Comparison of ENCODE assay signal across 8 cellular contexts in the genomic region with DNA sequence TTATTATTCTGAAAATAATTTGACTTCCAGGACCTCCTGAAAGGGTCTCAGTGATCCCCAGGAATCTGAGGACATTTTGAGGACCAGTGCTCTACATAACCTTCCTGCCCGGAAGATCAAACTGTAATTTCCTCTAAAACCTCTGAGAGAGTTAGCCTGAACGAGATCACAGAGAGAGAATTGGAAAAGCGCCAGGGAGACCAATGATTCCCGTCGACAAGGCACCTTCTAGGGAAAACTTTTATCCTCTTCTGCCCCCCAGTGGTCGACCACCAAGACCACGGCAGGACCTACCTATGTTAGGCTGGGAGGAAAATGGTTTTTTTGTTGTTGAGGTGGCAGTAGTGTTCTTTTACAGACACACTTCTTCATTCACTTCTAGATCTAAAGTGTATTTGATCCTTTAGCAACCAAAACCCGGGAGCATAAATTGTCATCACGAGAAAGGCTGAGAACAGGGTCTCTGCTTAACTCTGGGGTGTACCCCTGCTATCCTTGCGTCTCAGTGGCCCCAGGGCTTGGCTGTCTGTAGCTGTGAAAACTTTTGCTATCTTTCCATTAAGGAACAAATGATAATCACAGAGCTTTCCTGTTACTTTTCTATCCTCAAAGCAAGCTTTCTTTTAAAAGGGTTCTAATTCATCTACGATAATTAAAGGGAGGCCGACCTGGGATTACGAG.
DNase-seq lines count a peak whose midpoint lies in the region; ATAC-seq and TF ChIP-seq lines count a peak whose summit lies in the region.

No MANE protein-coding gene starts in this region.

- H3K27me3 ChIP-seq in BLaER1: no peaks in the 10 kb centered on the region
- H3K27me3 ChIP-seq in parathyroid adenoma (ENCODE audit: control insufficient read depth, insufficient read depth, low read length): no peaks in the 10 kb centered on the region

- peak overlapping the region; percentile 13 for H2AFZ ChIP-seq in parathyroid adenoma

- H3K9me3 ChIP-seq in BLaER1 (peaks cover 26% of the 10 kb centered on the region), parathyroid adenoma (ENCODE audit: control insufficient read depth, low read length) (no peaks in the 10 kb centered on the region)

- peaks cover 14% of the 10 kb centered on the region for H3K9me3 Mint-ChIP-seq in activated naive CD4-positive, alpha-beta T cell treated with anti-CD3 and anti-CD28 coated beads for 36 hours
- no peaks in the 10 kb centered on the region for H3K9me3 Mint-ChIP-seq in glutamatergic neuron (ENCODE audit: unreplicated experiment)

- H3K4me1 Mint-ChIP-seq in activated naive CD4-positive, alpha-beta T cell treated with anti-CD3 and anti-CD28 coated beads for 36 hours (ENCODE audit: low read depth): peaks cover 6% of the 10 kb centered on the region
- no peaks in the 10 kb centered on the region for H3K4me1 Mint-ChIP-seq in glutamatergic neuron (ENCODE audit: low read depth, unreplicated experiment)

- H3K4me1 ChIP-seq in BLaER1 (peaks cover 20% of the 10 kb centered on the region), parathyroid adenoma (no peaks in the 10 kb centered on the region)

- CTCF ChIA-PET in activated naive CD4-positive, alpha-beta T cell treated with anti-CD3 and anti-CD28 coated beads for 36 hours (lab: Charles Lee): interaction anchor here (0.6 to 1.5 kb wide), 7 partner anchors 9 to 353 kb away, joined by 3 to 7 read pairs (median 4); no protein-coding TSS in a partner anchor

- peak; percentile 77 for TF ChIP-seq CTCF in HFF-Myc (IDR thresholded peaks at IDR 0.05; ENCODE audit: low read depth, low read length, missing control alignments)
- TF ChIP-seq CTCF in glutamatergic neuron (IDR thresholded peaks at IDR 0.05; ENCODE audit: partially characterized antibody, unreplicated experiment): peak; percentile 79
- TF ChIP-seq CTCF in parathyroid adenoma (IDR thresholded peaks at IDR 0.05): peak; percentile 84

- intact Hi-C loops in activated naive CD4-positive, alpha-beta T cell treated with anti-CD3 and anti-CD28 coated beads for 36 hours (cut with micrococcal nuclease): loop anchor here (1.0 kb wide), 2 partner anchors 88 to 135 kb away; no protein-coding TSS in a partner anchor

- no peaks in the 10 kb centered on the region for H4K20me1 ChIP-seq in BLaER1

- H3K9ac ChIP-seq in BLaER1: no peak overlapping the region
- no peak overlapping the region for H3K9ac ChIP-seq in parathyroid adenoma

- H3K27me3 Mint-ChIP-seq in activated naive CD4-positive, alpha-beta T cell treated with anti-CD3 and anti-CD28 coated beads for 36 hours (ENCODE audit: low read depth): peaks cover 12% of the 10 kb centered on the region
- H3K27me3 Mint-ChIP-seq in glutamatergic neuron (ENCODE audit: unreplicated experiment): no peaks in the 10 kb centered on the region

- ATAC-seq in GM19324 (IDR thresholded peaks at IDR 0.05; ENCODE audit: low FRiP score, unreplicated experiment): no peak

- H3K27ac Mint-ChIP-seq in activated naive CD4-positive, alpha-beta T cell treated with anti-CD3 and anti-CD28 coated beads for 36 hours: no peak overlapping the region
- H3K27ac Mint-ChIP-seq in glutamatergic neuron (ENCODE audit: unreplicated experiment): no peak overlapping the region

- H3K27ac ChIP-seq in BLaER1: 0 out of 2 replicates have a peak overlapping the region, but pooled peaks have one; percentile 53
- no peak overlapping the region for H3K27ac ChIP-seq in parathyroid adenoma

- peak; percentile 93 for DNase-seq in HFF-Myc (ENCODE audit: extremely low read depth, low read depth)
- DNase-seq in NCI-H748 (lab: John Stamatoyannopoulos, UW; ENCODE audit: unreplicated experiment): peak; percentile 92
- DNase-seq in activated naive CD4-positive, alpha-beta T cell treated with anti-CD3 and anti-CD28 coated beads for 36 hours: peak; percentile 72
- peak; percentile 70 for DNase-seq in glutamatergic neuron
- no peak for DNase-seq in SKM-1 treated with dmso at 0.1 percent for 144 hours (lab: John Stamatoyannopoulos, UW; ENCODE audit: unreplicated experiment)

- peak overlapping the region; percentile 68 for H3K4me2 ChIP-seq in BLaER1
- H3K4me2 ChIP-seq in parathyroid adenoma (ENCODE audit: low read length): peak overlapping the region; percentile 24

- no peak overlapping the region for H3K4me3 Mint-ChIP-seq in activated naive CD4-positive, alpha-beta T cell treated with anti-CD3 and anti-CD28 coated beads for 36 hours
- no peak overlapping the region for H3K4me3 Mint-ChIP-seq in glutamatergic neuron (ENCODE audit: unreplicated experiment)

- H3K4me3 ChIP-seq in BLaER1 (no peak overlapping the region), HFF-Myc (replicated peaks; ENCODE audit: low read depth, low read length) (no peak overlapping the region), parathyroid adenoma (ENCODE audit: low read depth, low read length) (no peak overlapping the region)

- H3K79me2 ChIP-seq in parathyroid adenoma: no peaks in the 10 kb centered on the region

- H3K36me3 Mint-ChIP-seq in activated naive CD4-positive, alpha-beta T cell treated with anti-CD3 and anti-CD28 coated beads for 36 hours (ENCODE audit: low read depth): peaks cover 2% of the 10 kb centered on the region
- H3K36me3 Mint-ChIP-seq in glutamatergic neuron (ENCODE audit: unreplicated experiment): peaks cover 6% of the 10 kb centered on the region

- H3K36me3 ChIP-seq in BLaER1: no peaks in the 10 kb centered on the region
- peaks cover 2% of the 10 kb centered on the region for H3K36me3 ChIP-seq in parathyroid adenoma (ENCODE audit: control insufficient read depth, insufficient read depth, low read length)
